In genomic region chr22:29799217-29799680, GRCh38 we compare ENCODE assay signal across 1 cellular context.
TF ChIP-seq lines count a peak whose summit lies in the region.

No MANE protein-coding gene starts in this region.

TF ChIP-seq in HepG2, 621 proteins besides CTCF, POLR2A, EP300 and RAD21 (continued from another document and continues in another):
- no peak for TF ChIP-seq CEBPZ (IDR thresholded peaks at IDR 0.05; ENCODE audit: low read length)
- TF ChIP-seq ZNF484 (CRISPR knock-in tag; IDR thresholded peaks at IDR 0.05; ENCODE audit: borderline replicate concordance, low read depth), result peak; percentile 98; the same call in 1 of the 2 replicates
- no peak for TF ChIP-seq ZNF841 (CRISPR knock-in tag; IDR thresholded peaks at IDR 0.05; ENCODE audit: borderline replicate concordance)
- TF ChIP-seq, protein P1, sequence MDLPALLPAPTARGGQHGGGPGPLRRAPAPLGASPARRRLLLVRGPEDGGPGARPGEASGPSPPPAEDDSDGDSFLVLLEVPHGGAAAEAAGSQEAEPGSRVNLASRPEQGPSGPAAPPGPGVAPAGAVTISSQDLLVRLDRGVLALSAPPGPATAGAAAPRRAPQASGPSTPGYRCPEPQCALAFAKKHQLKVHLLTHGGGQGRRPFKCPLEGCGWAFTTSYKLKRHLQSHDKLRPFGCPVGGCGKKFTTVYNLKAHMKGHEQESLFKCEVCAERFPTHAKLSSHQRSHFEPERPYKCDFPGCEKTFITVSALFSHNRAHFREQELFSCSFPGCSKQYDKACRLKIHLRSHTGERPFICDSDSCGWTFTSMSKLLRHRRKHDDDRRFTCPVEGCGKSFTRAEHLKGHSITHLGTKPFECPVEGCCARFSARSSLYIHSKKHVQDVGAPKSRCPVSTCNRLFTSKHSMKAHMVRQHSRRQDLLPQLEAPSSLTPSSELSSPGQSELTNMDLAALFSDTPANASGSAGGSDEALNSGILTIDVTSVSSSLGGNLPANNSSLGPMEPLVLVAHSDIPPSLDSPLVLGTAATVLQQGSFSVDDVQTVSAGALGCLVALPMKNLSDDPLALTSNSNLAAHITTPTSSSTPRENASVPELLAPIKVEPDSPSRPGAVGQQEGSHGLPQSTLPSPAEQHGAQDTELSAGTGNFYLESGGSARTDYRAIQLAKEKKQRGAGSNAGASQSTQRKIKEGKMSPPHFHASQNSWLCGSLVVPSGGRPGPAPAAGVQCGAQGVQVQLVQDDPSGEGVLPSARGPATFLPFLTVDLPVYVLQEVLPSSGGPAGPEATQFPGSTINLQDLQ (CRISPR knock-in tag; IDR thresholded peaks at IDR 0.05), result no peak
- TF ChIP-seq ZMYM2 (CRISPR knock-in tag; IDR thresholded peaks at IDR 0.05), result no peak
- TF ChIP-seq CAMTA2 (CRISPR knock-in tag; IDR thresholded peaks at IDR 0.05; ENCODE audit: borderline replicate concordance), result no peak
- TF ChIP-seq TCF7 (IDR thresholded peaks at IDR 0.05; ENCODE audit: low read depth), result peak; percentile 51; the same call in 1 of the 2 replicates
- no peak for TF ChIP-seq ZNF143 (CRISPR knock-in tag; IDR thresholded peaks at IDR 0.05)
- no peak for TF ChIP-seq ZNF572 (CRISPR knock-in tag; IDR thresholded peaks at IDR 0.05)
- 0 out of 2 replicates have a peak, but pooled peaks have one; percentile 44 for TF ChIP-seq ZNF547 (CRISPR knock-in tag; IDR thresholded peaks at IDR 0.05)
- no peak for TF ChIP-seq TCF7L2 (IDR thresholded peaks at IDR 0.05; ENCODE audit: low read depth, low read length)
- TF ChIP-seq, protein P2, sequence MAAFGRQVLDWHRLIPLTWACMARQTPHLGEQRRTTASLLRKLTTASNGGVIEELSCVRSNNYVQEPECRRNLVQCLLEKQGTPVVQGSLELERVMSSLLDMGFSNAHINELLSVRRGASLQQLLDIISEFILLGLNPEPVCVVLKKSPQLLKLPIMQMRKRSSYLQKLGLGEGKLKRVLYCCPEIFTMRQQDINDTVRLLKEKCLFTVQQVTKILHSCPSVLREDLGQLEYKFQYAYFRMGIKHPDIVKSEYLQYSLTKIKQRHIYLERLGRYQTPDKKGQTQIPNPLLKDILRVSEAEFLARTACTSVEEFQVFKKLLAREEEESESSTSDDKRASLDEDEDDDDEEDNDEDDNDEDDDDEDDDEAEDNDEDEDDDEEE (CRISPR knock-in tag; IDR thresholded peaks at IDR 0.05), result no peak; the same call in 1 of the 2 replicates
- peak; percentile 76 for TF ChIP-seq RXRA (CRISPR knock-in tag; IDR thresholded peaks at IDR 0.05)
- no peak for TF ChIP-seq AKAP8 (CRISPR knock-in tag; IDR thresholded peaks at IDR 0.05)
- peak; percentile 53; the same call in 1 of the 2 replicates for TF ChIP-seq YEATS2 (CRISPR knock-in tag; IDR thresholded peaks at IDR 0.05; ENCODE audit: borderline replicate concordance)
- TF ChIP-seq HNF4G (IDR thresholded peaks at IDR 0.05; ENCODE audit: borderline replicate concordance, low read depth, low read length), result no peak
- TF ChIP-seq HNF4G (CRISPR knock-in tag; IDR thresholded peaks at IDR 0.05; ENCODE audit: borderline replicate concordance, low read depth), result no peak
- no peak for TF ChIP-seq CSRNP1 (CRISPR knock-in tag; IDR thresholded peaks at IDR 0.05)
- no peak for TF ChIP-seq TRIM24 (CRISPR knock-in tag; IDR thresholded peaks at IDR 0.05)
- no peak for TF ChIP-seq SALL2 (CRISPR knock-in tag; IDR thresholded peaks at IDR 0.05)
- no peak for TF ChIP-seq BCL3 (CRISPR knock-in tag; IDR thresholded peaks at IDR 0.05)
- no peak for TF ChIP-seq ZNF878 (CRISPR knock-in tag; IDR thresholded peaks at IDR 0.05)
- TF ChIP-seq HNF1B (CRISPR knock-in tag; IDR thresholded peaks at IDR 0.05), result peak; percentile 47; the same call in 1 of the 2 replicates
- TF ChIP-seq MIER3 (CRISPR knock-in tag; IDR thresholded peaks at IDR 0.05; ENCODE audit: borderline replicate concordance), result peak; percentile 61; the same call in 1 of the 2 replicates
- 0 out of 2 replicates have a peak, but pooled peaks have one; percentile 49 for TF ChIP-seq TGIF2 (CRISPR knock-in tag; IDR thresholded peaks at IDR 0.05)
- no peak for TF ChIP-seq SMYD3 (CRISPR knock-in tag; IDR thresholded peaks at IDR 0.05)
- no peak for TF ChIP-seq ZNF263 (CRISPR knock-in tag; IDR thresholded peaks at IDR 0.05)
- no peak for TF ChIP-seq SIX4 (CRISPR knock-in tag; IDR thresholded peaks at IDR 0.05)
- peak; percentile 64 for TF ChIP-seq JUND (CRISPR knock-in tag; IDR thresholded peaks at IDR 0.05)
- TF ChIP-seq NCOA2 (CRISPR knock-in tag; IDR thresholded peaks at IDR 0.05), result peak; percentile 67
- no peak for TF ChIP-seq ZNF224 (CRISPR knock-in tag; IDR thresholded peaks at IDR 0.05)
- no peak for TF ChIP-seq BORCS8-MEF2B (CRISPR knock-in tag; IDR thresholded peaks at IDR 0.05)
- TF ChIP-seq SP1 (IDR thresholded peaks at IDR 0.05), result no peak
- no peak for TF ChIP-seq SP1 (CRISPR knock-in tag; IDR thresholded peaks at IDR 0.05)
- TF ChIP-seq, protein P3, sequence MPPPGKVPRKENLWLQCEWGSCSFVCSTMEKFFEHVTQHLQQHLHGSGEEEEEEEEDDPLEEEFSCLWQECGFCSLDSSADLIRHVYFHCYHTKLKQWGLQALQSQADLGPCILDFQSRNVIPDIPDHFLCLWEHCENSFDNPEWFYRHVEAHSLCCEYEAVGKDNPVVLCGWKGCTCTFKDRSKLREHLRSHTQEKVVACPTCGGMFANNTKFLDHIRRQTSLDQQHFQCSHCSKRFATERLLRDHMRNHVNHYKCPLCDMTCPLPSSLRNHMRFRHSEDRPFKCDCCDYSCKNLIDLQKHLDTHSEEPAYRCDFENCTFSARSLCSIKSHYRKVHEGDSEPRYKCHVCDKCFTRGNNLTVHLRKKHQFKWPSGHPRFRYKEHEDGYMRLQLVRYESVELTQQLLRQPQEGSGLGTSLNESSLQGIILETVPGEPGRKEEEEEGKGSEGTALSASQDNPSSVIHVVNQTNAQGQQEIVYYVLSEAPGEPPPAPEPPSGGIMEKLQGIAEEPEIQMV (CRISPR knock-in tag; IDR thresholded peaks at IDR 0.05; ENCODE audit: low read depth), result no peak
- TF ChIP-seq HMG20B (CRISPR knock-in tag; conservative IDR thresholded peaks at IDR 0.05), result peak; percentile 66; the same call in 1 of the 2 replicates
- TF ChIP-seq ZNF891 (CRISPR knock-in tag; IDR thresholded peaks at IDR 0.05), result no peak
- TF ChIP-seq FUBP1 (CRISPR knock-in tag; IDR thresholded peaks at IDR 0.05; ENCODE audit: borderline replicate concordance), result no peak
- peak; percentile 68; the same call in 1 of the 2 replicates for TF ChIP-seq ZNF543 (CRISPR knock-in tag; IDR thresholded peaks at IDR 0.05)
- TF ChIP-seq ZBTB37 (CRISPR knock-in tag; IDR thresholded peaks at IDR 0.05), result no peak
- TF ChIP-seq, protein P4, sequence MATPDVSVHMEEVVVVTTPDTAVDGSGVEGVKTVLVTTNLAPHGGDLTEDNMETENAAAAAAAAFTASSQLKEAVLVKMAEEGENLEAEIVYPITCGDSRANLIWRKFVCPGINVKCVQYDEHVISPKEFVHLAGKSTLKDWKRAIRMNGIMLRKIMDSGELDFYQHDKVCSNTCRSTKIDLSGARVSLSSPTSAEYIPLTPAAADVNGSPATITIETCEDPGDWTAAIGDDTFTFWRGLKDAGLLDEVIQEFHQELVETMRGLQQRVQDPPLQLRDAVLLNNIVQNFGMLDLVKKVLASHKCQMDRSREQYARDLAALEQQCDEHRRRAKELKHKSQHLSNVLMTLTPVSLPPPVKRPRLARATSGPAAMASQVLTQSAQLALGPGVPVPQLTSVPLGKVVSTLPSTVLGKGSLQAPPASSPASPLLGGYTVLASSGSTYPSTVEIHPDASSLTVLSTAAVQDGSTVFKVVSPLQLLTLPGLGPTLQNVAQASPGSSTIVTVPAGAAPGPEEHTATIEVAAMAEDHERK (CRISPR knock-in tag; IDR thresholded peaks at IDR 0.05; ENCODE audit: low read depth), result no peak
- no peak for TF ChIP-seq SOX6 (IDR thresholded peaks at IDR 0.05)
- TF ChIP-seq SOX6 (CRISPR knock-in tag; IDR thresholded peaks at IDR 0.05), result peak; percentile 65
- peak; percentile 41; the same call in 1 of the 2 replicates for TF ChIP-seq KDM2A (CRISPR knock-in tag; IDR thresholded peaks at IDR 0.05; ENCODE audit: borderline replicate concordance, low read depth)
- TF ChIP-seq MXD4 (CRISPR knock-in tag; IDR thresholded peaks at IDR 0.05), result peak; percentile 38; the same call in 1 of the 2 replicates
